In the genomic region with DNA sequence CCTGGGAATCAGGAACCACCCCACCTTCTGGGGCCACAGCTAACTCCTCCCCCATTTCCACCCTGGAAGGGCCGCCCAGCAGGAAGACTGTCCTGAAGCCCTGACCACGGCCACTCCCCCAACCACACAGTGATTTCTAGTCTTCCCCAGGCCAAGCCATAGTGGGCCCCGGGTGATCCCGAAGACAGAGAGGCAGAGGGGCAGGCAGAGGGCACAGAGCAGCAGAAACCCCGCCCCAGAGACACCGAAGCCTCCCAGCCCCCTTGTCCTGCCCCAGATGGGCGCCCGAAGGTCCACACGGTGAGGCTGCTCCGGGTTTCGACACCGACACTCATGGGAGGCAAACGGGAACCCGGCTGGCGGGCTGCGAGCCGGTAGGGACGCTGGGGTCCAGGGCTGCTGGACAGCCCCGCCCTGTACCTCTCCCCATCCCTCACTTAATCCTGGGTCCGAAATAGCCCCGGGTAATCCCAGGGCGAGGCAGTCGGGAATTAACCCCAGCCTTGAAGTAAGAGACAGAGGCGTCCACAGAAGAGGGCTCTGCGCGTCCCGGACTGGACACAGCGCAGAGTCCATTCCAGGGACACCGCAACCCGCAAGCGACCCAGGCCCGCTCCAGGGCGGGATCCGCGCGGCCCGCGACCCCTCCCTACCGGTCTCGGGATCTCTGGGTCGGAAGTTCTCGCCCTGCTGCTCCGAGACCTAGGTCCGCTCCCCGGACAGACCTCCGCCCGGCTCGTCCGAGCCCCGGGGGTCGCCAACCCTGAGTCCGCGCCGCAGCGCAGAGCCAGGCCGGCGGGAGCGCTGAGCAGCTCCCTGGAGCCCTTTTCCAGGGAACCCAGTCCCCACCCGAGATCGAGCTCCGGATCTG, we compare ENCODE assay signal across 1 cellular context.
TF ChIP-seq lines count a peak whose summit lies in the region.

No MANE protein-coding gene starts in this region.

TF ChIP-seq in HepG2, 621 proteins besides CTCF, POLR2A, EP300 and RAD21 (continued from another document and continues in another):
- TF ChIP-seq, protein P1, sequence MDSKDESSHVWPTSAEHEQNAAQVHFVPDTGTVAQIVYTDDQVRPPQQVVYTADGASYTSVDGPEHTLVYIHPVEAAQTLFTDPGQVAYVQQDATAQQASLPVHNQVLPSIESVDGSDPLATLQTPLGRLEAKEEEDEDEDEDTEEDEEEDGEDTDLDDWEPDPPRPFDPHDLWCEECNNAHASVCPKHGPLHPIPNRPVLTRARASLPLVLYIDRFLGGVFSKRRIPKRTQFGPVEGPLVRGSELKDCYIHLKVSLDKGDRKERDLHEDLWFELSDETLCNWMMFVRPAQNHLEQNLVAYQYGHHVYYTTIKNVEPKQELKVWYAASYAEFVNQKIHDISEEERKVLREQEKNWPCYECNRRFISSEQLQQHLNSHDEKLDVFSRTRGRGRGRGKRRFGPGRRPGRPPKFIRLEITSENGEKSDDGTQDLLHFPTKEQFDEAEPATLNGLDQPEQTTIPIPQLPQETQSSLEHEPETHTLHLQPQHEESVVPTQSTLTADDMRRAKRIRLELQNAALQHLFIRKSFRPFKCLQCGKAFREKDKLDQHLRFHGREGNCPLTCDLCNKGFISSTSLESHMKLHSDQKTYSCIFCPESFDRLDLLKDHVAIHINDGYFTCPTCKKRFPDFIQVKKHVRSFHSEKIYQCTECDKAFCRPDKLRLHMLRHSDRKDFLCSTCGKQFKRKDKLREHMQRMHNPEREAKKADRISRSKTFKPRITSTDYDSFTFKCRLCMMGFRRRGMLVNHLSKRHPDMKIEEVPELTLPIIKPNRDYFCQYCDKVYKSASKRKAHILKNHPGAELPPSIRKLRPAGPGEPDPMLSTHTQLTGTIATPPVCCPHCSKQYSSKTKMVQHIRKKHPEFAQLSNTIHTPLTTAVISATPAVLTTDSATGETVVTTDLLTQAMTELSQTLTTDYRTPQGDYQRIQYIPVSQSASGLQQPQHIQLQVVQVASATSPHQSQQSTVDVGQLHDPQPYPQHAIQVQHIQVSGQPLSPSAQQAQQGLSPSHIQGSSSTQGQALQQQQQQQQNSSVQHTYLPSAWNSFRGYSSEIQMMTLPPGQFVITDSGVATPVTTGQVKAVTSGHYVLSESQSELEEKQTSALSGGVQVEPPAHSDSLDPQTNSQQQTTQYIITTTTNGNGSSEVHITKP (CRISPR knock-in tag; IDR thresholded peaks at IDR 0.05; ENCODE audit: low read depth) = no peak
- TF ChIP-seq, protein P2, sequence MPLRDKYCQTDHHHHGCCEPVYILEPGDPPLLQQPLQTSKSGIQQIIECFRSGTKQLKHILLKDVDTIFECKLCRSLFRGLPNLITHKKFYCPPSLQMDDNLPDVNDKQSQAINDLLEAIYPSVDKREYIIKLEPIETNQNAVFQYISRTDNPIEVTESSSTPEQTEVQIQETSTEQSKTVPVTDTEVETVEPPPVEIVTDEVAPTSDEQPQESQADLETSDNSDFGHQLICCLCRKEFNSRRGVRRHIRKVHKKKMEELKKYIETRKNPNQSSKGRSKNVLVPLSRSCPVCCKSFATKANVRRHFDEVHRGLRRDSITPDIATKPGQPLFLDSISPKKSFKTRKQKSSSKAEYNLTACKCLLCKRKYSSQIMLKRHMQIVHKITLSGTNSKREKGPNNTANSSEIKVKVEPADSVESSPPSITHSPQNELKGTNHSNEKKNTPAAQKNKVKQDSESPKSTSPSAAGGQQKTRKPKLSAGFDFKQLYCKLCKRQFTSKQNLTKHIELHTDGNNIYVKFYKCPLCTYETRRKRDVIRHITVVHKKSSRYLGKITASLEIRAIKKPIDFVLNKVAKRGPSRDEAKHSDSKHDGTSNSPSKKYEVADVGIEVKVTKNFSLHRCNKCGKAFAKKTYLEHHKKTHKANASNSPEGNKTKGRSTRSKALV (CRISPR knock-in tag; IDR thresholded peaks at IDR 0.05) = peak; percentile 69
- peak; percentile 61 for TF ChIP-seq IKZF4 (CRISPR knock-in tag; IDR thresholded peaks at IDR 0.05; ENCODE audit: borderline replicate concordance, low read depth, not compliant biosample characterization)
- TF ChIP-seq ESRRA (CRISPR knock-in tag; IDR thresholded peaks at IDR 0.05; ENCODE audit: low read depth) = peak; percentile 47; the same call in 1 of the 2 replicates
- TF ChIP-seq NR2C2 (CRISPR knock-in tag; IDR thresholded peaks at IDR 0.05; ENCODE audit: borderline replicate concordance) = peak; percentile 13; the same call in 1 of the 2 replicates
- no peak for TF ChIP-seq RNF2 (conservative IDR thresholded peaks at IDR 0.05; ENCODE audit: low read depth)
- no peak for TF ChIP-seq NR3C1 (CRISPR knock-in tag; IDR thresholded peaks at IDR 0.05)
- 0 out of 2 replicates have a peak, but pooled peaks have one; percentile 45 for TF ChIP-seq HNRNPL (IDR thresholded peaks at IDR 0.05; ENCODE audit: low read depth, low read length)
- no peak for TF ChIP-seq KAT8 (CRISPR knock-in tag; IDR thresholded peaks at IDR 0.05)
- TF ChIP-seq KDM3A (CRISPR knock-in tag; IDR thresholded peaks at IDR 0.05; ENCODE audit: low read depth) = 0 out of 2 replicates have a peak, but pooled peaks have one; percentile 50
- TF ChIP-seq, protein P3, sequence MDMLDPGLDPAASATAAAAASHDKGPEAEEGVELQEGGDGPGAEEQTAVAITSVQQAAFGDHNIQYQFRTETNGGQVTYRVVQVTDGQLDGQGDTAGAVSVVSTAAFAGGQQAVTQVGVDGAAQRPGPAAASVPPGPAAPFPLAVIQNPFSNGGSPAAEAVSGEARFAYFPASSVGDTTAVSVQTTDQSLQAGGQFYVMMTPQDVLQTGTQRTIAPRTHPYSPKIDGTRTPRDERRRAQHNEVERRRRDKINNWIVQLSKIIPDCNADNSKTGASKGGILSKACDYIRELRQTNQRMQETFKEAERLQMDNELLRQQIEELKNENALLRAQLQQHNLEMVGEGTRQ (IDR thresholded peaks at IDR 0.05; ENCODE audit: low read depth, low read length) = no peak
- TF ChIP-seq, protein P3 (CRISPR knock-in tag; IDR thresholded peaks at IDR 0.05; ENCODE audit: borderline replicate concordance) = no peak
- no peak for TF ChIP-seq ZNF569 (CRISPR knock-in tag; IDR thresholded peaks at IDR 0.05; ENCODE audit: borderline replicate concordance)
- TF ChIP-seq PCBP1 (IDR thresholded peaks at IDR 0.05; ENCODE audit: borderline replicate concordance, low read depth, low read length) = peak; percentile 90; the same call in 1 of the 2 replicates
- TF ChIP-seq ZNF547 (CRISPR knock-in tag; IDR thresholded peaks at IDR 0.05) = peak; percentile 37; the same call in 1 of the 2 replicates
- 0 out of 2 replicates have a peak, but pooled peaks have one; percentile 24 for TF ChIP-seq CBFB (CRISPR knock-in tag; IDR thresholded peaks at IDR 0.05)
- 0 out of 2 replicates have a peak, but pooled peaks have one; percentile 44 for TF ChIP-seq ZNF446 (CRISPR knock-in tag; IDR thresholded peaks at IDR 0.05)
- TF ChIP-seq, protein P4, sequence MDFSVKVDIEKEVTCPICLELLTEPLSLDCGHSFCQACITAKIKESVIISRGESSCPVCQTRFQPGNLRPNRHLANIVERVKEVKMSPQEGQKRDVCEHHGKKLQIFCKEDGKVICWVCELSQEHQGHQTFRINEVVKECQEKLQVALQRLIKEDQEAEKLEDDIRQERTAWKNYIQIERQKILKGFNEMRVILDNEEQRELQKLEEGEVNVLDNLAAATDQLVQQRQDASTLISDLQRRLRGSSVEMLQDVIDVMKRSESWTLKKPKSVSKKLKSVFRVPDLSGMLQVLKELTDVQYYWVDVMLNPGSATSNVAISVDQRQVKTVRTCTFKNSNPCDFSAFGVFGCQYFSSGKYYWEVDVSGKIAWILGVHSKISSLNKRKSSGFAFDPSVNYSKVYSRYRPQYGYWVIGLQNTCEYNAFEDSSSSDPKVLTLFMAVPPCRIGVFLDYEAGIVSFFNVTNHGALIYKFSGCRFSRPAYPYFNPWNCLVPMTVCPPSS (IDR thresholded peaks at IDR 0.05) = no peak
- TF ChIP-seq, protein P5, sequence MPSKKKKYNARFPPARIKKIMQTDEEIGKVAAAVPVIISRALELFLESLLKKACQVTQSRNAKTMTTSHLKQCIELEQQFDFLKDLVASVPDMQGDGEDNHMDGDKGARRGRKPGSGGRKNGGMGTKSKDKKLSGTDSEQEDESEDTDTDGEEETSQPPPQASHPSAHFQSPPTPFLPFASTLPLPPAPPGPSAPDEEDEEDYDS (CRISPR knock-in tag; IDR thresholded peaks at IDR 0.05) = peak; percentile 72
- TF ChIP-seq, protein P6, sequence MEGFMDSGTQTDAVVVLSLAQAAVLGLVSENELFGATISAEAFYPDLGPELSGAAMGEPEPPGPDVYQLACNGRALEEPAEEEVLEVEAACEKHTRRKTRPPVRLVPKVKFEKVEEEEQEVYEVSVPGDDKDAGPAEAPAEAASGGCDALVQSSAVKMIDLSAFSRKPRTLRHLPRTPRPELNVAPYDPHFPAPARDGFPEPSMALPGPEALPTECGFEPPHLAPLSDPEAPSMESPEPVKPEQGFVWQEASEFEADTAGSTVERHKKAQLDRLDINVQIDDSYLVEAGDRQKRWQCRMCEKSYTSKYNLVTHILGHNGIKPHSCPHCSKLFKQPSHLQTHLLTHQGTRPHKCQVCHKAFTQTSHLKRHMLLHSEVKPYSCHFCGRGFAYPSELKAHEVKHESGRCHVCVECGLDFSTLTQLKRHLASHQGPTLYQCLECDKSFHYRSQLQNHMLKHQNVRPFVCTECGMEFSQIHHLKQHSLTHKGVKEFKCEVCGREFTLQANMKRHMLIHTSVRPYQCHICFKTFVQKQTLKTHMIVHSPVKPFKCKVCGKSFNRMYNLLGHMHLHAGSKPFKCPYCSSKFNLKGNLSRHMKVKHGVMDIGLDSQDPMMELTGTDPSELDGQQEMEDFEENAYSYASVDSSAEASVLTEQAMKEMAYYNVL (CRISPR knock-in tag; IDR thresholded peaks at IDR 0.05; ENCODE audit: borderline replicate concordance) = 0 out of 2 replicates have a peak, but pooled peaks have one; percentile 43
- 0 out of 2 replicates have a peak, but pooled peaks have one; percentile 6 for TF ChIP-seq ATF7-NPFF (CRISPR knock-in tag; IDR thresholded peaks at IDR 0.05; ENCODE audit: low read depth)
- peak; percentile 8; the same call in 1 of the 2 replicates for TF ChIP-seq ZNF558 (CRISPR knock-in tag; IDR thresholded peaks at IDR 0.05; ENCODE audit: borderline replicate concordance)
- TF ChIP-seq HNRNPK (IDR thresholded peaks at IDR 0.05; ENCODE audit: low read depth, low read length, poor library complexity, severe bottlenecking) = peak; percentile 17
- TF ChIP-seq HDAC6 (IDR thresholded peaks at IDR 0.05; ENCODE audit: low read depth, low read length) = no peak
- TF ChIP-seq PHF8 (CRISPR knock-in tag; IDR thresholded peaks at IDR 0.05) = peak; percentile 63
- TF ChIP-seq POLR2G (IDR thresholded peaks at IDR 0.05; ENCODE audit: low read depth, low read length) = peak; percentile 81
- TF ChIP-seq NFYC (CRISPR knock-in tag; IDR thresholded peaks at IDR 0.05) = no peak
- no peak for TF ChIP-seq ZFP41 (CRISPR knock-in tag; IDR thresholded peaks at IDR 0.05; ENCODE audit: borderline replicate concordance)
- no peak for TF ChIP-seq HMGA1 (CRISPR knock-in tag; conservative IDR thresholded peaks at IDR 0.05)
- TF ChIP-seq, protein P7, sequence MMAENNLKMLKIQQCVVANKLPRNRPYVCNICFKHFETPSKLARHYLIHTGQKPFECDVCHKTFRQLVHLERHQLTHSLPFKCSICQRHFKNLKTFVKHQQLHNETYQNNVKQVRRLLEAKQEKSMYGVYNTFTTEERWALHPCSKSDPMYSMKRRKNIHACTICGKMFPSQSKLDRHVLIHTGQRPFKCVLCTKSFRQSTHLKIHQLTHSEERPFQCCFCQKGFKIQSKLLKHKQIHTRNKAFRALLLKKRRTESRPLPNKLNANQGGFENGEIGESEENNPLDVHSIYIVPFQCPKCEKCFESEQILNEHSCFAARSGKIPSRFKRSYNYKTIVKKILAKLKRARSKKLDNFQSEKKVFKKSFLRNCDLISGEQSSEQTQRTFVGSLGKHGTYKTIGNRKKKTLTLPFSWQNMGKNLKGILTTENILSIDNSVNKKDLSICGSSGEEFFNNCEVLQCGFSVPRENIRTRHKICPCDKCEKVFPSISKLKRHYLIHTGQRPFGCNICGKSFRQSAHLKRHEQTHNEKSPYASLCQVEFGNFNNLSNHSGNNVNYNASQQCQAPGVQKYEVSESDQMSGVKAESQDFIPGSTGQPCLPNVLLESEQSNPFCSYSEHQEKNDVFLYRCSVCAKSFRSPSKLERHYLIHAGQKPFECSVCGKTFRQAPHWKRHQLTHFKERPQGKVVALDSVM (CRISPR knock-in tag; IDR thresholded peaks at IDR 0.05) = 0 out of 2 replicates have a peak, but pooled peaks have one; percentile 13
- TF ChIP-seq ARID2 (CRISPR knock-in tag; IDR thresholded peaks at IDR 0.05; ENCODE audit: borderline replicate concordance) = peak; percentile 64; the same call in 1 of the 2 replicates
- 0 out of 2 replicates have a peak, but pooled peaks have one; percentile 59 for TF ChIP-seq SRY (CRISPR knock-in tag; IDR thresholded peaks at IDR 0.05)
- 0 out of 2 replicates have a peak, but pooled peaks have one; percentile 81 for TF ChIP-seq ZNF333 (CRISPR knock-in tag; IDR thresholded peaks at IDR 0.05; ENCODE audit: borderline replicate concordance)
- TF ChIP-seq RFXANK (CRISPR knock-in tag; IDR thresholded peaks at IDR 0.05) = peak; percentile 63; the same call in 1 of the 2 replicates
- TF ChIP-seq, protein P8, sequence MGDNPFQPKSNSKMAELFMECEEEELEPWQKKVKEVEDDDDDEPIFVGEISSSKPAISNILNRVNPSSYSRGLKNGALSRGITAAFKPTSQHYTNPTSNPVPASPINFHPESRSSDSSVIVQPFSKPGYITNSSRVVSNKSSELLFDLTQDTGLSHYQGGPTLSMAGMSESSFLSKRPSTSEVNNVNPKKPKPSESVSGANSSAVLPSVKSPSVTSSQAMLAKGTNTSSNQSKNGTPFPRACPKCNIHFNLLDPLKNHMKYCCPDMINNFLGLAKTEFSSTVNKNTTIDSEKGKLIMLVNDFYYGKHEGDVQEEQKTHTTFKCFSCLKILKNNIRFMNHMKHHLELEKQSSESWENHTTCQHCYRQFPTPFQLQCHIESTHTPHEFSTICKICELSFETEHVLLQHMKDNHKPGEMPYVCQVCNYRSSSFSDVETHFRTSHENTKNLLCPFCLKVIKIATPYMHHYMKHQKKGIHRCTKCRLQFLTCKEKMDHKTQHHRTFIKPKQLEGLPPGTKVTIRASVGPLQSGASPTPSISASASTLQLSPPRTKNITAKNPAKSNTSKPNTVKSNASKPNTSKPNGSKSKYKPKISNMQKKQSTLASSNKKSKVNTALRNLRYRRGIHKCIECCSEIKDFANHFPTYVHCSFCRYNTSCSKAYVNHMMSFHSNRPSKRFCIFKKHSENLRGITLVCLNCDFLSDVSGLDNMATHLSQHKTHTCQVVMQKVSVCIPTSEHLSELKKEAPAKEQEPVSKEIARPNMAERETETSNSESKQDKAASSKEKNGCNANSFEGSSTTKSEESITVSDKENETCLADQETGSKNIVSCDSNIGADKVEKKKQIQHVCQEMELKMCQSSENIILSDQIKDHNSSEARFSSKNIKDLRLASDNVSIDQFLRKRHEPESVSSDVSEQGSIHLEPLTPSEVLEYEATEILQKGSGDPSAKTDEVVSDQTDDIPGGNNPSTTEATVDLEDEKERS (CRISPR knock-in tag; IDR thresholded peaks at IDR 0.05) = 0 out of 2 replicates have a peak, but pooled peaks have one; percentile 44
- TF ChIP-seq ZNF292 (CRISPR knock-in tag; IDR thresholded peaks at IDR 0.05; ENCODE audit: borderline replicate concordance, low read depth) = 0 out of 2 replicates have a peak, but pooled peaks have one; percentile 33
- TF ChIP-seq TBP (CRISPR knock-in tag; IDR thresholded peaks at IDR 0.05) = no peak
- no peak for TF ChIP-seq ONECUT2 (CRISPR knock-in tag; IDR thresholded peaks at IDR 0.05)
- 0 out of 2 replicates have a peak, but pooled peaks have one; percentile 9 for TF ChIP-seq ZNF160 (CRISPR knock-in tag; IDR thresholded peaks at IDR 0.05)
- peak; percentile 59 for TF ChIP-seq POLR2AphosphoS5 (IDR thresholded peaks at IDR 0.05; ENCODE audit: low read depth, low read length)
